ENCODE assay signal across 12 cellular contexts in genomic region chr14:101363261-101363555, GRCh38.
"Had no signal": no experiment of that assay in that cellular context is flagged by ENCODE, and none has a peak within 500 bp of the region (broad histone marks: within the 10 kb centered on the region; RNA-seq: fewer than 3 reads in every experiment).

No MANE protein-coding gene starts in this region.

- H2AFZ ChIP-seq: parathyroid adenoma had no signal

- H3K4me1 Mint-ChIP-seq: activated CD4-positive, alpha-beta T cell treated with anti-CD3 and anti-CD28 coated beads for 36 hours had no signal

- H3K4me3 Mint-ChIP-seq: activated CD4-positive, alpha-beta T cell treated with anti-CD3 and anti-CD28 coated beads for 36 hours; dendritic cell treated with granulocyte-macrophage colony-stimulating factor and Interleukin-4, amounts not matched to agents 40 ng/mL and 50 ng/mL, for 4 days; stimulated activated memory B cell treated with anti-CD40 and anti-IgM and Interleukin-4, amounts not matched to agents 10 μg/mL and 1 μg/mL and 100 μg/mL, for 72 hours; T-cell had no signal

- DNase-seq: activated CD4-positive, alpha-beta T cell treated with anti-CD3 and anti-CD28 coated beads for 36 hours; activated CD8-positive, alpha-beta memory T cell treated with anti-CD3 and anti-CD28 coated beads for 24 hours; effector memory CD4-positive, alpha-beta T cell; mesendoderm; stimulated activated CD4-positive, alpha-beta T cell treated with anti-CD3 and anti-CD28 coated beads, Interleukin-2, amount 100 ng/mL, for 48 hours; T-cell; trophoblast cell had no signal

- H3K9me3 Mint-ChIP-seq: dendritic cell treated with granulocyte-macrophage colony-stimulating factor and Interleukin-4, amounts not matched to agents 40 ng/mL and 50 ng/mL, for 4 days had no signal

- H3K36me3 Mint-ChIP-seq: T-cell had no signal

- H3K9ac ChIP-seq: parathyroid adenoma had no signal

- ATAC-seq: activated CD4-positive, alpha-beta T cell treated with anti-CD3 and anti-CD28 coated beads for 36 hours; stimulated activated memory B cell treated with anti-CD40 and anti-IgM and Interleukin-4, amounts not matched to agents 10 μg/mL and 1 μg/mL and 100 μg/mL, for 72 hours; T-cell had no signal

- H3K27ac ChIP-seq: parathyroid adenoma, SK-N-MC, VCaP had no signal

- H3K4me3 ChIP-seq: SK-N-MC had no signal

- H3K27ac Mint-ChIP-seq: activated CD4-positive, alpha-beta T cell treated with anti-CD3 and anti-CD28 coated beads for 36 hours; dendritic cell treated with granulocyte-macrophage colony-stimulating factor and Interleukin-4, amounts not matched to agents 40 ng/mL and 50 ng/mL, for 4 days; stimulated activated memory B cell treated with anti-CD40 and anti-IgM and Interleukin-4, amounts not matched to agents 10 μg/mL and 1 μg/mL and 100 μg/mL, for 72 hours had no signal

- H3K4me1 ChIP-seq: parathyroid adenoma had no signal
